In genomic region chr9:37503736-37504135, GRCh38 we compare ENCODE assay signal across 10 cellular contexts. TPM values are rescaled to one million over a fixed set of nuclear protein-coding genes. Genes with fewer than 3 reads are reported as not detected.
DNase-seq lines count a peak whose midpoint lies in the region; ATAC-seq, FAIRE-seq and TF ChIP-seq lines count a peak whose summit lies in the region.
"Had no signal": no experiment of that assay in that cellular context is flagged by ENCODE, and none has a peak within 500 bp of the region (broad histone marks: within the 10 kb centered on the region; RNA-seq: fewer than 3 reads in every experiment).

No MANE protein-coding gene starts in this region.

- no peak overlapping the region for H3K4me3 ChIP-seq in bronchial epithelial cell (ENCODE audit: low read depth, low read length)
- no peak overlapping the region for H3K4me3 ChIP-seq in naive thymus-derived CD4-positive, alpha-beta T cell (ENCODE audit: low read length)
- no peak overlapping the region for H3K4me3 ChIP-seq in suprapubic skin

- H3K9me3 ChIP-seq in naive thymus-derived CD4-positive, alpha-beta T cell (ENCODE audit: control insufficient read depth in 2 of 3, low read length in 3 of 3), result no peaks in the 10 kb centered on the region
- no peaks in the 10 kb centered on the region for H3K9me3 ChIP-seq in suprapubic skin

- TF ChIP-seq POLR2A in GM12892 (IDR thresholded peaks at IDR 0.05; ENCODE audit: low read depth, low read length) (peak; percentile 25; the same call in 1 of the 2 replicates), suprapubic skin (IDR thresholded peaks at IDR 0.05) (no peak)

- peaks cover 19 to 41% (median 21%) of the 10 kb centered on the region in 3 donors for H3K4me1 Mint-ChIP-seq in T-cell
- peaks cover 0 to 12% (median 4%) of the 10 kb centered on the region in 7 donors for H3K4me1 Mint-ChIP-seq in naive thymus-derived CD4-positive, alpha-beta T cell

- POLR2A ChIA-PET in T-cell (lab: Charles Lee), result interaction anchor here in 1 of 2 donors (0.9 to 1.4 kb wide), 4 partner anchors 9 to 38 kb away, joined by 3 to 4 read pairs (median 4); partner anchors contain the start of genes POLR1E and ZBTB5
- POLR2A ChIA-PET in naive thymus-derived CD4-positive, alpha-beta T cell (lab: Charles Lee), result no interaction called here

- H3K27ac ChIP-seq in naive thymus-derived CD4-positive, alpha-beta T cell (ENCODE audit: low read depth, low read length), result no peak overlapping the region
- no peak overlapping the region for H3K27ac ChIP-seq in suprapubic skin

- H3K4me1 ChIP-seq in naive thymus-derived CD4-positive, alpha-beta T cell (ENCODE audit: control insufficient read depth in 2 of 2, insufficient read depth in 2 of 2, low read length in 2 of 2), result peaks cover 0 to 6% of the 10 kb centered on the region in 2 donors
- no peaks in the 10 kb centered on the region for H3K4me1 ChIP-seq in suprapubic skin

- no peak for TF ChIP-seq EP300 in suprapubic skin (IDR thresholded peaks at IDR 0.05)

- CTCF ChIA-PET in T-cell (lab: Charles Lee), result interaction anchor here (0.6 to 1.3 kb wide), 2 partner anchors 8 to 77 kb away, joined by 3 read pairs; no protein-coding TSS in a partner anchor
- CTCF ChIA-PET in naive thymus-derived CD4-positive, alpha-beta T cell (lab: Charles Lee), result interaction anchor here (1.0 kb wide), 1 partner anchor 12 kb away, joined by 3 read pairs; no protein-coding TSS in a partner anchor

- no peaks in the 10 kb centered on the region for H3K27me3 Mint-ChIP-seq in T-cell
- H3K27me3 Mint-ChIP-seq in naive thymus-derived CD4-positive, alpha-beta T cell, result no peaks in the 10 kb centered on the region

- peak overlapping the region in 2 of 3 donors; percentile 63 to 77 for H3K4me3 Mint-ChIP-seq in T-cell
- H3K4me3 Mint-ChIP-seq in naive thymus-derived CD4-positive, alpha-beta T cell, result peak overlapping the region in 1 of 10 donors; percentile 77

- peaks cover 16% of the 10 kb centered on the region for H3K36me3 ChIP-seq in bronchial epithelial cell (ENCODE audit: control insufficient read depth, insufficient read depth, low read length)
- peaks cover 4 to 67% (median 8%) of the 10 kb centered on the region in 3 experiments for H3K36me3 ChIP-seq in naive thymus-derived CD4-positive, alpha-beta T cell (ENCODE audit: control insufficient read depth in 2 of 3, insufficient read depth in 3 of 3, low read length in 3 of 3)
- H3K36me3 ChIP-seq in suprapubic skin, result peaks cover 75% of the 10 kb centered on the region

- FAIRE-seq in GM12892 (lab: Jason Lieb, UNC) (no peak), bronchial epithelial cell (lab: Jason Lieb, UNC) (no peak)
- FAIRE-seq: keratinocyte had no signal

- peaks cover 55% of the 10 kb centered on the region for H3K36me3 Mint-ChIP-seq in T-cell
- H3K36me3 Mint-ChIP-seq in naive thymus-derived CD4-positive, alpha-beta T cell, result peaks cover 5 to 36% (median 21%) of the 10 kb centered on the region in 5 donors

- H3K27ac Mint-ChIP-seq in T-cell, result peak overlapping the region; percentile 71 to 92
- H3K27ac Mint-ChIP-seq in naive thymus-derived CD4-positive, alpha-beta T cell, result peak overlapping the region in 3 of 9 donors; percentile 29 to 60 (median 54)

- no peaks in the 10 kb centered on the region for H3K27me3 ChIP-seq in bronchial epithelial cell (ENCODE audit: control insufficient read depth, insufficient read depth, low read length)
- H3K27me3 ChIP-seq in naive thymus-derived CD4-positive, alpha-beta T cell (ENCODE audit: control insufficient read depth in 2 of 2, insufficient read depth in 2 of 2, low read length in 2 of 2), result no peaks in the 10 kb centered on the region
- H3K27me3 ChIP-seq in suprapubic skin, result no peaks in the 10 kb centered on the region

- no peaks in the 10 kb centered on the region for H3K9me3 Mint-ChIP-seq in T-cell
- H3K9me3 Mint-ChIP-seq in naive thymus-derived CD4-positive, alpha-beta T cell, result no peaks in the 10 kb centered on the region

- intact Hi-C loops in naive thymus-derived CD4-positive, alpha-beta T cell (cut with micrococcal nuclease), result no loop called here

- TF ChIP-seq CTCF in bronchial epithelial cell (IDR thresholded peaks at IDR 0.05; ENCODE audit: insufficient read depth, low read length, severe bottlenecking) (no peak), suprapubic skin (IDR thresholded peaks at IDR 0.05) (no peak), GM20000 (IDR thresholded peaks at IDR 0.05; ENCODE audit: extremely low read depth, missing control alignments) (no peak)

- ATAC-seq in T-cell (replicated peaks in 1 of 4) (peak; percentile 56 to 88 (median 77)), HG03045 (IDR thresholded peaks at IDR 0.05; ENCODE audit: unreplicated experiment) (no peak)
- peak; percentile 90 for ATAC-seq in naive thymus-derived CD4-positive, alpha-beta T cell

- DNase-seq in GM12892 (ENCODE audit: insufficient read length) (no peak), T-cell (peak in 32 of 34 experiments; percentile 10 to 63 (median 34)), bronchial epithelial cell (ENCODE audit: low read depth) (peak; percentile 66), suprapubic skin (ENCODE audit: low spot score in 2 of 2) (no peak), GM20000 (ENCODE audit: low spot score) (no peak), AML-193 (lab: John Stamatoyannopoulos, UW) (no peak)
- no peak for DNase-seq in naive thymus-derived CD4-positive, alpha-beta T cell
- DNase-seq: RPMI8226 had no signal

- WGBS in suprapubic skin, result 100% methylated on average over 3 of the region's 3 CpGs

RNA-seq across cellular contexts. Expression of gene POLR1E, which starts 18.0 kb away (rescaled TPM):
- 37.6 TPM for polyA plus RNA-seq in GM12892 (2012; ENCODE audit: missing spikeins)
- total RNA-seq in T-cell (10 to 100 TPM; 31.5 to 37.4 (median 35.0) TPM), bronchial epithelial cell (15.6 and 38.7 TPM in 2 replicates), suprapubic skin (10 to 100 TPM; 15.7 to 26.3 (median 24.0) TPM)
- total RNA-seq in naive thymus-derived CD4-positive, alpha-beta T cell, result 10 to 100 TPM; 24.7 to 40.0 (median 31.0) TPM
- polyA plus RNA-seq in naive thymus-derived CD4-positive, alpha-beta T cell, result 10 to 100 TPM; 20.7 to 22.7 TPM

RNA-seq across cellular contexts. Expression of gene ZBTB5, which starts 38.5 kb away (rescaled TPM):
- 9.7 TPM for polyA plus RNA-seq in GM12892 (2012; ENCODE audit: missing spikeins)
- total RNA-seq in T-cell (10 to 100 TPM; 12.5 to 14.3 (median 13.3) TPM), bronchial epithelial cell (8.2 and 8.6 TPM in 2 replicates), suprapubic skin (10 to 100 TPM; 18.0 to 24.7 (median 23.5) TPM)
- 10 to 100 TPM in 4 of 5 experiments, 1 to 10 TPM in 1; 8.5 to 16.8 (median 14.8) TPM for total RNA-seq in naive thymus-derived CD4-positive, alpha-beta T cell
- polyA plus RNA-seq in naive thymus-derived CD4-positive, alpha-beta T cell, result 1 to 10 TPM in 1 of 2 donors, under 1 TPM in 1; 0.60 to 1.4 TPM

Comparison
In these comparisons a context has a peak if more than half of its experiments do, and no peak if none do; other contexts are left out.
1. DNase-seq: peak in T-cell (32 of 34) and bronchial epithelial cell (single experiment); none in GM12892 (single experiment), naive thymus-derived CD4-positive, alpha-beta T cell (0 of 9), suprapubic skin (0 of 2), GM20000 (single experiment) and AML-193 (0 of 2).